In the genomic region with DNA sequence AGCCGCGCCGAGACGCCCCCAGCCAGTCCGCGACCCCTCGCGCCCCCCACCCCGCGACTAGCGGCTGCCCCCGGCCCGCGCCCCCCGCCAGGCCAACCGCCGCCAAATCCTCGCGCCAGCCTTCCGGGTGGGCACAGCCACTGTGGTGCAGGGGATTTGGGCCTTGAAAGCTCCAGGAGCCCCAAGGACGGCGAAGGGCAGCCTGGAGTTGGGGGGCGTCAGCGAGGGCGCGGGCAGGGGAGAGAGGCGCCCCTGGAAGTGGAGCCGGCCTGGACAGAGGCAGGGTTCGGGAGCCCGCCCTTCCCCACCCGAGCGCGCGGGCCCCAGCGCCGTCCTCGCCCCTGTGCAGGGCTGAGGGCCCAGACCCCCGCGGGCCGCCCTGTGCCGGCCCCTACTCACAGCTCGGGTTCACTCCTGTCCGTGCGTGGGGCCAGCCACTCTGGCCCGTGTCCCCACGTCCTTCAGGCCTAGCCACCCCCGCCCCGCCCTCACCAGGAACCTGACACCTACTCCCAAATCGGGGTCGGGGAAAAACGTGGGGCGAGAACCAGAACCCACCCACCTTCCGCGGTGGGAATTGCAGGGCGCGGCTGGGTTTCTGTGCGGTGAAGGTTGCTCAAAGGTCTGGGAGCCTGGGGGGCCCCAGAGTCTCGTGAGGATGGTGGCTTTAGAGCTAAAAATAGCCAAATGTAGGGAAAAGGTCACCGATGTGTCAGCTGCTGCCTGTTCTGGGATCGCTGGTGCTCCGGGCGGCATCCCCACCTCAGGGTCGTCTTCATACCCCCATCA, we compare ENCODE assay signal across 1 cellular context.
TF ChIP-seq lines count a peak whose summit lies in the region.

CPT1B (minus strand) TSS at position 441 of the 789 bp plus-strand sequence. CDS start 512 bp downstream, outside the sequence.

TF ChIP-seq in HepG2, 621 proteins besides CTCF, POLR2A, EP300 and RAD21 (continued from another document):
- TF ChIP-seq ZNF275 (CRISPR knock-in tag; IDR thresholded peaks at IDR 0.05; ENCODE audit: borderline replicate concordance): no peak
- peak; percentile 42 for TF ChIP-seq RBM22 (optimal IDR thresholded peaks at IDR 0.05; ENCODE audit: low read length)
- TF ChIP-seq HNF4G (IDR thresholded peaks at IDR 0.05; ENCODE audit: borderline replicate concordance, low read depth, low read length): no peak
- no peak for TF ChIP-seq HNF4G (CRISPR knock-in tag; IDR thresholded peaks at IDR 0.05; ENCODE audit: borderline replicate concordance, low read depth)
- peak; percentile 95 for TF ChIP-seq AGO2 (optimal IDR thresholded peaks at IDR 0.05; ENCODE audit: low read depth, low read length)
